ENCODE assay signal across 21 cellular contexts in the genomic region with DNA sequence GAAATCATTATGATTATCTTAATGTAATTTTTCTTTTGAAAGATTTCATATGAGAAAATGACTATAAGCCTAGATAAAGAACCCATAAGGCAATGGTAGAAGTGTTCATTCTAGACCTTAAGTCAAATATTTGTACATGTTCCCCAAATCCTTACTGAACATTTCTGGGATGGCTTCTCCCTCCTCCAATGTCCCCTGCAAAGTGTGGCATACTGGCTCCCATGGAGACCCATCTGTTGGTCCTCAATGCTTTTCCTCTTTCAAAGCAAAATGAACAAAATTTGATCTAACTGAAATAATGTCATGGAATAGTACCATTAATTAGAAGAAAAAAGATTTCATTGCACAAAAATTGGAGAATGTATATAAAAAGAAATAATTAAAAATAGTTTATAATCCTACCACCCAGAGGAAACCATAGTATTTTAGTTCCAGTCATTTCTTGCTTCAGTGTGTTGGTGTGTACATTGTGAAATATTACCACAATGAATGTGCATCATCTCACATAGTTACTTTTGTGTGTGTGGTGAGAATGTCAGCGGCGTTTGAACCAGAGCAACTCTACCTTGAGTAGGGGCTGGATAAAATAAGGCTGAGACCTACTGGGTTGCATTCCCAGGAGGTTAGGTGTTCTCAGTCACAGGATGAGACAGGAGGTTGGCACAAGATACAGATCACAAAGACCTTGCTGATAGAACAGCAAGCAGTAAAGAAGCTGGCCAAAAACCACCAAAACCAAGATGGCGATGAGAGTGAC.
"Had no signal": no experiment of that assay in that cellular context is flagged by ENCODE, and none has a peak within 500 bp of the region (broad histone marks: within the 10 kb centered on the region; RNA-seq: fewer than 3 reads in every experiment).

No MANE protein-coding gene starts in this region.

- DNase-seq: activated CD4-positive, alpha-beta T cell treated with anti-CD3 and anti-CD28 coated beads, Interleukin-2, amount 10 ng/mL, durations not matched to agents 7 days and 5 days; activated CD4-positive, CD25-positive, alpha-beta regulatory T cell treated with anti-CD3 and anti-CD28 coated beads, Interleukin-2, amount 50 U/mL, for 72 hours; activated CD8-positive, alpha-beta T cell treated with anti-CD3 and anti-CD28 coated beads for 36 hours; activated T-cell treated with anti-CD3 and anti-CD28 coated beads, Interleukin-2, amount 50 U/mL, for 1 hour; aorta; central memory CD4-positive, alpha-beta T cell; colonic mucosa; effector memory CD8-positive, alpha-beta T cell; heart right ventricle; kidney; lower lobe of right lung; naive thymus-derived CD8-positive, alpha-beta T cell; ovary; spleen; stimulated activated CD4-positive, alpha-beta T cell treated with anti-CD3 and anti-CD28 coated beads, Interleukin-4, amount 100 ng/mL, for 24 hours; stimulated activated naive CD8-positive, alpha-beta T cell treated with anti-CD3 and anti-CD28 coated beads, Interleukin-15, Interleukin-2, amounts not matched to agents 100 U/mL and 50 U/mL, for 24 hours; WERI-Rb-1 had no signal

- ATAC-seq: activated CD8-positive, alpha-beta T cell treated with anti-CD3 and anti-CD28 coated beads for 36 hours; activated naive CD4-positive, alpha-beta T cell treated with anti-CD3 and anti-CD28 coated beads, Interleukin-2, amount 50 U/mL, for 72 hours; effector memory CD8-positive, alpha-beta T cell; lower lobe of right lung; naive thymus-derived CD8-positive, alpha-beta T cell; stimulated activated naive CD8-positive, alpha-beta T cell treated with anti-CD3 and anti-CD28 coated beads, Interleukin-15, Interleukin-2, amounts not matched to agents 100 U/mL and 50 U/mL, for 24 hours had no signal

- H3K27ac ChIP-seq: colonic mucosa, lower lobe of right lung, neutrophil, ovary, prostate gland, spleen had no signal

- H3K4me3 ChIP-seq: colonic mucosa, dorsolateral prefrontal cortex, heart right ventricle, lower lobe of right lung, ovary, prostate gland, spleen had no signal

- H3K4me1 ChIP-seq: colonic mucosa, lower lobe of right lung, prostate gland, spleen had no signal

- H3K36me3 ChIP-seq: colonic mucosa, heart right ventricle, lower lobe of right lung, neutrophil, ovary, prostate gland, spleen, WERI-Rb-1 had no signal

- H3K27me3 ChIP-seq: colonic mucosa, dorsolateral prefrontal cortex, heart right ventricle, neutrophil, ovary, spleen had no signal

- H3K9me3 ChIP-seq: colonic mucosa, lower lobe of right lung, ovary, prostate gland had no signal
